In the genomic region with DNA sequence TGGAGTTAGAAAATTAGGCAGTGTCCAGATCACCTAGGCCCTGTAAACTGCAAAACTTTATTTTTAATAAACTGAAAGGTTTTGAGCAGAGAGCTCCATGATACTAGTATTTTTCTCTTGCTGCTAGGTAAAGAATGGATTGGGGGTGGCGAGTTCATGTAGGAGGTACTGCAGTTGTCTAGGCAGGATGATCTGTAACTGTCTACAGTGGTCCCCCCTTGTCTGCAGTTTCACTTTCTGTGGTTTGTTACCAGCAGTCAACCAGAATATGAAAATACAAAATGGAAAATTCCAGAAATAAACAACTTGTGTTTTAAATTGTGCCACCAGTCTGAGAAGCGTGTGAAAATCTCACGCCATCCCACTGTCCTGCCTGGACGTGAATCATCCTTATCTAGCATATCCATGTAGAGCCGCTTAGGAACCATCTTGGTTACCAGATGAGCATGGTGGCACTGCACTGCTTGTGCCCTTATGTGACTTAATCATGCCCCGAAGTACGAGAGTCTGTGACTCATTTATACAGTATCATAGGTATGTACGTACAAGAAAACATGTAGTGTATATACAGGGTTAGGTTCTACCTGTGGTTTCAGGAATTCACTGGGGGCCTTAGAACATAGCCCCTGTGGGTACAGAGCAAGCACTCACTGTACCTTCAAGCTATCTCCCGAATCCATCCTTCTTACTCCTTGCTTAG, we compare ENCODE assay signal across 15 cellular contexts.
A peak's percentile ranks its signal among the peaks of the same experiment; 100 is the strongest.
DNase-seq lines count a peak whose midpoint lies in the region; ATAC-seq and TF ChIP-seq lines count a peak whose summit lies in the region.
"Had no signal": no experiment of that assay in that cellular context is flagged by ENCODE, and none has a peak within 500 bp of the region (broad histone marks: within the 10 kb centered on the region; RNA-seq: fewer than 3 reads in every experiment).

No MANE protein-coding gene starts in this region.

- H3K4me1 Mint-ChIP-seq in chondrocyte (ENCODE audit: low read depth), result peaks cover 14% of the 10 kb centered on the region
- H3K4me1 Mint-ChIP-seq: central memory CD8-positive, alpha-beta T cell had no signal

- TF ChIP-seq CTCF in fibroblast of mammary gland (conservative IDR thresholded peaks at IDR 0.05; ENCODE audit: control insufficient read depth, insufficient read depth, low read depth, low read length) (no peak), chondrocyte (IDR thresholded peaks at IDR 0.05) (no peak)

- DNase-seq in NAMALWA (ENCODE audit: low spot score) (peak; percentile 19), fibroblast of mammary gland (ENCODE audit: low read depth) (peak; percentile 21), NCI-H1048 (lab: John Stamatoyannopoulos, UW) (no peak), chondrocyte (ENCODE audit: low spot score) (no peak), NCI-H2227 treated with DMSO at 0.1 percent for 48 hours (lab: John Stamatoyannopoulos, UW) (no peak), NCI-H1436 (lab: John Stamatoyannopoulos, UW) (no peak)
- DNase-seq: activated T-cell treated with anti-CD3 and anti-CD28 coated beads, Interleukin-2, amount 50 U/mL, for 1 hour; gastrocnemius medialis; HCEC 1CT; pancreas; T-helper 9 cell had no signal

- H3K27me3 Mint-ChIP-seq in chondrocyte (ENCODE audit: low read depth), result no peaks in the 10 kb centered on the region
- H3K27me3 Mint-ChIP-seq: central memory CD8-positive, alpha-beta T cell had no signal

- ATAC-seq in GM18502 (IDR thresholded peaks at IDR 0.05; ENCODE audit: poor library complexity, unreplicated experiment), result peak; percentile 64
- peak; percentile 72 for ATAC-seq in GM21515 (IDR thresholded peaks at IDR 0.05; ENCODE audit: unreplicated experiment)
- ATAC-seq: gastrocnemius medialis, pancreas had no signal

- no peak overlapping the region for H3K27ac Mint-ChIP-seq in chondrocyte (ENCODE audit: unreplicated experiment)

- H3K9me3 Mint-ChIP-seq in chondrocyte (ENCODE audit: low read depth), result no peaks in the 10 kb centered on the region
- H3K9me3 Mint-ChIP-seq: central memory CD8-positive, alpha-beta T cell had no signal

- peaks cover 6% of the 10 kb centered on the region for H3K36me3 Mint-ChIP-seq in chondrocyte (ENCODE audit: low read depth)

- H3K4me3 ChIP-seq in fibroblast of mammary gland (ENCODE audit: control insufficient read depth, low read depth, low read length), result no peak overlapping the region
- H3K4me3 ChIP-seq: gastrocnemius medialis, pancreas, thoracic aorta had no signal

- no peak overlapping the region for H3K4me3 Mint-ChIP-seq in chondrocyte (ENCODE audit: unreplicated experiment)
- H3K4me3 Mint-ChIP-seq: central memory CD8-positive, alpha-beta T cell had no signal

Comparison
In these comparisons a context has a peak if more than half of its experiments do, and no peak if none do; other contexts are left out.
1. DNase-seq: peak in NAMALWA (single experiment) and fibroblast of mammary gland (single experiment); none in NCI-H1048 (single experiment), chondrocyte (single experiment), NCI-H2227 treated with DMSO at 0.1 percent for 48 hours (single experiment) and NCI-H1436 (single experiment).